ENCODE assay signal across 23 cellular contexts in genomic region chr3:134337511-134338200, GRCh38. TPM values are rescaled to one million over a fixed set of nuclear protein-coding genes. Genes with fewer than 3 reads are reported as not detected.
DNase-seq lines count a peak whose midpoint lies in the region; ATAC-seq, FAIRE-seq and TF ChIP-seq lines count a peak whose summit lies in the region.
"Had no signal": no experiment of that assay in that cellular context is flagged by ENCODE, and none has a peak within 500 bp of the region (broad histone marks: within the 10 kb centered on the region; RNA-seq: fewer than 3 reads in every experiment).

No MANE protein-coding gene starts in this region.

- H3K9me3 Mint-ChIP-seq in Caco-2 (ENCODE audit: unreplicated experiment) (peaks cover 8% of the 10 kb centered on the region), endodermal cell (no peaks in the 10 kb centered on the region)
- H3K9me3 Mint-ChIP-seq in activated CD8-positive, alpha-beta memory T cell treated with anti-CD3 and anti-CD28 coated beads, Interleukin-2, amount 10 ng/mL, durations not matched to agents 7 days and 5 days (ENCODE audit: low read depth), result no peaks in the 10 kb centered on the region
- H3K9me3 Mint-ChIP-seq: activated CD4-positive, alpha-beta memory T cell treated with anti-CD3 and anti-CD28 coated beads, Interleukin-2, amount 10 ng/mL, durations not matched to agents 7 days and 5 days had no signal

- peak overlapping the region; percentile 22 for H2BK120ac ChIP-seq in trophoblast cell (ENCODE audit: insufficient read depth, low read length, poor library complexity)

- no peaks in the 10 kb centered on the region for H3K27me3 Mint-ChIP-seq in Caco-2 (ENCODE audit: insufficient read depth, unreplicated experiment)
- H3K27me3 Mint-ChIP-seq in endodermal cell (ENCODE audit: insufficient read depth), result no peaks in the 10 kb centered on the region
- H3K27me3 Mint-ChIP-seq in activated CD8-positive, alpha-beta memory T cell treated with anti-CD3 and anti-CD28 coated beads, Interleukin-2, amount 10 ng/mL, durations not matched to agents 7 days and 5 days, result no peaks in the 10 kb centered on the region

- H3K4me3 ChIP-seq in Caco-2 (ENCODE audit: low read depth, low read length), result no peak overlapping the region
- H3K4me3 ChIP-seq in endodermal cell (ENCODE audit: low read length), result no peak overlapping the region
- no peak overlapping the region for H3K4me3 ChIP-seq in trophoblast cell (ENCODE audit: low read depth, low read length)
- H3K4me3 ChIP-seq: BLaER1, vagina had no signal

- no peak overlapping the region for H3K23ac ChIP-seq in trophoblast cell (ENCODE audit: low read length)

- POLR2A ChIA-PET in Caco-2 (lab: Charles Lee), result interaction anchor here (0.6 to 1.6 kb wide), 3 partner anchors 10 to 17 kb away, joined by 3 to 13 read pairs (median 4); no protein-coding TSS in a partner anchor

- DNase-seq in Caco-2 (peak in 1 of 2 experiments; percentile 16), HTR-8/SVneo (ENCODE audit: insufficient read length, low spot score) (no peak), endodermal cell (peak; percentile 65), trophoblast cell (no peak), hypothalamus (lab: John Stamatoyannopoulos, UW) (no peak), NCI-H2107 (lab: John Stamatoyannopoulos, UW) (no peak)
- no peak for DNase-seq in activated CD8-positive, alpha-beta memory T cell treated with anti-CD3 and anti-CD28 coated beads, Interleukin-2, amount 10 ng/mL, durations not matched to agents 7 days and 5 days
- DNase-seq: activated CD4-positive, alpha-beta memory T cell treated with anti-CD3 and anti-CD28 coated beads, Interleukin-2, amount 10 ng/mL, durations not matched to agents 7 days and 5 days; activated naive CD4-positive, alpha-beta T cell; amygdala; glutamatergic neuron; NCI-H1930; NCI-H446; NK-92 treated with Interleukin-12 subunit alpha and Interleukin-12 subunit beta, amount 100 ng/mL, for 24 hours; SK-N-SH; WERI-Rb-1 had no signal

- H3K36me3 ChIP-seq in Caco-2 (ENCODE audit: control insufficient read depth, insufficient read depth, low read length) (no peaks in the 10 kb centered on the region), endodermal cell (ENCODE audit: control insufficient read depth, insufficient read depth, low read length) (no peaks in the 10 kb centered on the region), trophoblast cell (ENCODE audit: control insufficient read depth in 1 of 2, insufficient read depth in 2 of 2, low read length in 2 of 2) (no peaks in the 10 kb centered on the region)
- H3K36me3 ChIP-seq: BLaER1, neutrophil, vagina, WERI-Rb-1 had no signal

- WGBS in endodermal cell (ENCODE audit: insufficient coverage in 1 of 2, insufficient read length in 1 of 2), 2 experiments, result 91 to 96% methylated on average over 3 of the region's 3 CpGs
- no CpG with 5 or more reads among the region's 3 CpGs for WGBS in trophoblast cell (ENCODE audit: extremely low coverage, insufficient coverage, insufficient read length)

- ATAC-seq in GM19395 (IDR thresholded peaks at IDR 0.05; ENCODE audit: unreplicated experiment), result no peak
- no peak for ATAC-seq in activated CD8-positive, alpha-beta memory T cell treated with anti-CD3 and anti-CD28 coated beads, Interleukin-2, amount 10 ng/mL, durations not matched to agents 7 days and 5 days

- H3K79me2 ChIP-seq in trophoblast cell (ENCODE audit: control insufficient read depth, insufficient read depth, low read length, poor library complexity), result peaks cover 10% of the 10 kb centered on the region

- CTCF ChIA-PET in Caco-2 (lab: Charles Lee), result interaction anchor here (1.7 kb wide), 1 partner anchor 136 kb away, joined by 8 read pairs; no protein-coding TSS in a partner anchor
- CTCF ChIA-PET in activated CD8-positive, alpha-beta memory T cell treated with anti-CD3 and anti-CD28 coated beads, Interleukin-2, amount 10 ng/mL, durations not matched to agents 7 days and 5 days (lab: Charles Lee), result interaction anchor here (1.4 to 1.6 kb wide), 2 partner anchors 29 to 30 kb away, joined by 3 to 4 read pairs; no protein-coding TSS in a partner anchor

- peak overlapping the region; percentile 53 for H2BK12ac ChIP-seq in trophoblast cell (ENCODE audit: low read length)

- H3K4ac ChIP-seq in trophoblast cell (ENCODE audit: low read depth, low read length), result no peak overlapping the region

- TF ChIP-seq CTCF in Caco-2 (IDR thresholded peaks at IDR 0.05; ENCODE audit: insufficient read depth in 1 of 2, low read depth in 1 of 2, low read length in 1 of 2, severe bottlenecking in 1 of 2, unreplicated experiment in 1 of 2), result no peak
- TF ChIP-seq CTCF in endodermal cell (conservative IDR thresholded peaks at IDR 0.05), result peak; percentile 56

- H3K27me3 ChIP-seq in Caco-2 (replicated peaks; ENCODE audit: control insufficient read depth, insufficient read depth, low read length), result no peaks in the 10 kb centered on the region
- H3K27me3 ChIP-seq in endodermal cell (ENCODE audit: control insufficient read depth, insufficient read depth, low read length, poor library complexity, severe bottlenecking), result no peaks in the 10 kb centered on the region
- H3K27me3 ChIP-seq in trophoblast cell (ENCODE audit: insufficient read depth, low read length), result no peaks in the 10 kb centered on the region
- H3K27me3 ChIP-seq: BLaER1, neutrophil, vagina had no signal

- peak; percentile 54 for FAIRE-seq in HTR-8/SVneo (lab: Jason Lieb, UNC)
- FAIRE-seq: RCC 7860 had no signal

- intact Hi-C loops in Caco-2 (cut with micrococcal nuclease; ENCODE audit: unreplicated experiment), result no loop called here

- peak overlapping the region; percentile 90 for H2AK5ac ChIP-seq in trophoblast cell (ENCODE audit: low read length)

- peaks cover 51% of the 10 kb centered on the region for H3K79me1 ChIP-seq in trophoblast cell (ENCODE audit: low read length)

- H3K9me3 ChIP-seq in Caco-2 (no peaks in the 10 kb centered on the region), endodermal cell (ENCODE audit: control insufficient read depth, low read length) (no peaks in the 10 kb centered on the region), trophoblast cell (ENCODE audit: insufficient read depth, low read depth, low read length) (peaks cover 3% of the 10 kb centered on the region)
- H3K9me3 ChIP-seq: BLaER1, neutrophil, SK-N-SH, vagina had no signal

- peaks cover 88% of the 10 kb centered on the region for H3K4me1 ChIP-seq in Caco-2
- peaks cover 35% of the 10 kb centered on the region for H3K4me1 ChIP-seq in endodermal cell (ENCODE audit: control insufficient read depth, insufficient read depth, low read length)
- peaks cover 36 to 38% of the 10 kb centered on the region in 2 experiments for H3K4me1 ChIP-seq in trophoblast cell (ENCODE audit: control insufficient read depth in 1 of 2, insufficient read depth in 2 of 2, low read length in 2 of 2)

- H2AFZ ChIP-seq in trophoblast cell (ENCODE audit: insufficient read depth, low read length, poor library complexity), result no peak overlapping the region

- peak overlapping the region; percentile 65 for H3K14ac ChIP-seq in trophoblast cell (ENCODE audit: low read length)

- H3K4me1 Mint-ChIP-seq in Caco-2 (ENCODE audit: low read depth, unreplicated experiment), result peaks cover 71% of the 10 kb centered on the region
- H3K4me1 Mint-ChIP-seq in endodermal cell, result peaks cover 42% of the 10 kb centered on the region
- H3K4me1 Mint-ChIP-seq in activated CD8-positive, alpha-beta memory T cell treated with anti-CD3 and anti-CD28 coated beads, Interleukin-2, amount 10 ng/mL, durations not matched to agents 7 days and 5 days, result no peaks in the 10 kb centered on the region
- H3K4me1 Mint-ChIP-seq: activated CD4-positive, alpha-beta memory T cell treated with anti-CD3 and anti-CD28 coated beads, Interleukin-2, amount 10 ng/mL, durations not matched to agents 7 days and 5 days had no signal

- no peak overlapping the region for H4K12ac ChIP-seq in trophoblast cell (ENCODE audit: low read depth, low read length)

- H3K36me3 Mint-ChIP-seq in Caco-2 (ENCODE audit: insufficient read depth, unreplicated experiment) (peaks cover 15% of the 10 kb centered on the region), endodermal cell (ENCODE audit: low read depth) (no peaks in the 10 kb centered on the region)
- no peaks in the 10 kb centered on the region for H3K36me3 Mint-ChIP-seq in activated CD8-positive, alpha-beta memory T cell treated with anti-CD3 and anti-CD28 coated beads, Interleukin-2, amount 10 ng/mL, durations not matched to agents 7 days and 5 days

- H4K8ac ChIP-seq in trophoblast cell (ENCODE audit: low read depth, low read length), result no peak overlapping the region

- H3K27ac Mint-ChIP-seq in Caco-2 (ENCODE audit: unreplicated experiment), result peak overlapping the region; percentile 60
- H3K27ac Mint-ChIP-seq in endodermal cell, result no peak overlapping the region
- H3K27ac Mint-ChIP-seq in activated CD8-positive, alpha-beta memory T cell treated with anti-CD3 and anti-CD28 coated beads, Interleukin-2, amount 10 ng/mL, durations not matched to agents 7 days and 5 days, result no peak overlapping the region
- H3K27ac Mint-ChIP-seq: activated CD4-positive, alpha-beta memory T cell treated with anti-CD3 and anti-CD28 coated beads, Interleukin-2, amount 10 ng/mL, durations not matched to agents 7 days and 5 days had no signal

- H3K18ac ChIP-seq in trophoblast cell (ENCODE audit: low read length), result peak overlapping the region; percentile 44

- H3K27ac ChIP-seq in endodermal cell (ENCODE audit: low read depth, low read length) (no peak overlapping the region), trophoblast cell (ENCODE audit: low read depth, low read length) (no peak overlapping the region)
- H3K27ac ChIP-seq: BLaER1, KMS-11, neutrophil, vagina, WERI-Rb-1 had no signal

- H3K4me2 ChIP-seq in trophoblast cell (ENCODE audit: low read length), result no peak overlapping the region
- H3K4me2 ChIP-seq: BLaER1, KMS-11, SK-N-SH had no signal

- H3K9ac ChIP-seq in endodermal cell (ENCODE audit: extremely low read depth, low read length, poor library complexity, severe bottlenecking) (no peak overlapping the region), trophoblast cell (ENCODE audit: low read length) (no peak overlapping the region)
- H3K9ac ChIP-seq: BLaER1, KMS-11, SK-N-SH had no signal

- H3K4me3 Mint-ChIP-seq in Caco-2 (ENCODE audit: unreplicated experiment) (no peak overlapping the region), endodermal cell (no peak overlapping the region)
- H3K4me3 Mint-ChIP-seq in activated CD8-positive, alpha-beta memory T cell treated with anti-CD3 and anti-CD28 coated beads, Interleukin-2, amount 10 ng/mL, durations not matched to agents 7 days and 5 days, result no peak overlapping the region
- H3K4me3 Mint-ChIP-seq: activated CD4-positive, alpha-beta memory T cell treated with anti-CD3 and anti-CD28 coated beads, Interleukin-2, amount 10 ng/mL, durations not matched to agents 7 days and 5 days had no signal

- BruUV-seq in Caco-2 (replicated peaks; lab: Mats Ljungman, UMichigan), result no TSS peak

- peak overlapping the region; percentile 100 for H4K91ac ChIP-seq in trophoblast cell (ENCODE audit: low read depth, low read length)

- H2BK5ac ChIP-seq in trophoblast cell (ENCODE audit: low read depth, low read length, poor library complexity), result peak overlapping the region; percentile 24

RNA-seq across cellular contexts. Expression of gene AMOTL2, which starts 36.6 kb away (rescaled TPM):
- total RNA-seq in Caco-2 (2022) (220 and 271 TPM in 2 replicates), endodermal cell (100 to 1,000 TPM; 109 to 153 TPM)
- polyA plus RNA-seq in endodermal cell (2013, experiment 1 of 2), result 59.2 TPM
- polyA plus RNA-seq in endodermal cell (2013, experiment 2 of 2), result 56.9 TPM
- polyA plus RNA-seq in trophoblast cell (2013), result 83.2 and 85.9 TPM in 2 replicates
- not detected for total RNA-seq in activated CD8-positive, alpha-beta memory T cell treated with anti-CD3 and anti-CD28 coated beads, Interleukin-2, amount 10 ng/mL, durations not matched to agents 7 days and 5 days
- total RNA-seq: activated CD4-positive, alpha-beta memory T cell treated with anti-CD3 and anti-CD28 coated beads, Interleukin-2, amount 10 ng/mL, durations not matched to agents 7 days and 5 days; T-helper 2 cell treated with Interferon-gamma antibody and Interleukin-4, amounts not matched to agents 100 ng/mL and 5 ng/mL, for 36 hours had no signal

Comparison
In these comparisons a context has a peak if more than half of its experiments do, and no peak if none do; other contexts are left out.
1. RNA of gene AMOTL2, which starts 36.6 kb away (total RNA-seq): 220 to 271 TPM in Caco-2 and 109 to 153 TPM in endodermal cell; not detected in activated CD8-positive, alpha-beta memory T cell treated with anti-CD3 and anti-CD28 coated beads, Interleukin-2, amount 10 ng/mL, durations not matched to agents 7 days and 5 days; every median in the first group is over 100 times any median in the second.